9 cellular contexts compared by ENCODE assay signal in the genomic region with DNA sequence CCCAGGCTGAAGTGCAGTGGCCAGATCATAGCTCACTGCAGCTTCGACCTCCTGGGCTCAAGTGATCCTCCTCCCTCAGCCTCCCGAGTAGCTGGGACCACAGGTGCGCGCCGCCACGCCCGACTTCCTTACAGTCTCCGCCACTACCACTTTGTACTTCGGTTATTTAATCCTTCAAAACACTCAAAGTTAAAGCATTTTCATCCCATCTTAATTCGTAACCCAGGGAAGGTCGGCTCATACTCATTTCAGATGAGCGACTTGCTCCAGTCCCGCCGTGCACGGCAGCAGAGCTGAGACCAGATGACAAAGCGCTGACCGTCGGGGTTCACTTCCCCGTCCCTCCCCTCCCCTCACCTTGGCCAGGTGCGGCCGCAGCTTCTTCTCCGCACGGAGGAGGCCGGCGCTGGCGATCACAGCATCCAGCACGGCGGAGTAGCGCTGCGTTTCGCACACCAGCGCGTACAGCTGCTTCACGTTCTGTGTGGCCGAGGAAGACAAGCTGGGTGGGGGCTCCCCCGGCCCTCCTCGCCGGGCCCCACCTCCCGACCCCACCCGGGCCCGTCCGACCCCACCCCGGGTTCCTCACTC. TPM values are rescaled to one million over a fixed set of nuclear protein-coding genes. Genes with fewer than 3 reads are reported as not detected.
A peak's percentile ranks its signal among the peaks of the same experiment; 100 is the strongest.
DNase-seq lines count a peak whose midpoint lies in the region; ATAC-seq and TF ChIP-seq lines count a peak whose summit lies in the region.
"Had no signal": no experiment of that assay in that cellular context is flagged by ENCODE, and none has a peak within 500 bp of the region (broad histone marks: within the 10 kb centered on the region; RNA-seq: fewer than 3 reads in every experiment).

No MANE protein-coding gene starts in this region.

- peak overlapping the region; percentile 95 for H3K27ac Mint-ChIP-seq in activated naive CD8-positive, alpha-beta T cell treated with anti-CD3 and anti-CD28 coated beads, Interleukin-2, amount 10 ng/mL, durations not matched to agents 7 days and 5 days
- peak overlapping the region; percentile 80 to 94 (median 90) for H3K27ac Mint-ChIP-seq in immature natural killer cell
- H3K27ac Mint-ChIP-seq in stimulated activated naive CD8-positive, alpha-beta T cell treated with anti-CD3 and anti-CD28 coated beads, Interleukin-15, amount 100 ng/mL, for 72 hours, result peak overlapping the region; percentile 96 to 97

- no peaks in the 10 kb centered on the region for H3K27me3 Mint-ChIP-seq in activated naive CD8-positive, alpha-beta T cell treated with anti-CD3 and anti-CD28 coated beads, Interleukin-2, amount 10 ng/mL, durations not matched to agents 7 days and 5 days
- H3K27me3 Mint-ChIP-seq in immature natural killer cell (ENCODE audit: low read depth in 3 of 3), result peaks cover 0 to 8% (median 6%) of the 10 kb centered on the region in 3 donors
- H3K27me3 Mint-ChIP-seq in stimulated activated naive CD8-positive, alpha-beta T cell treated with anti-CD3 and anti-CD28 coated beads, Interleukin-15, amount 100 ng/mL, for 72 hours, result no peaks in the 10 kb centered on the region

- peaks cover 13% of the 10 kb centered on the region for H3K36me3 Mint-ChIP-seq in activated naive CD8-positive, alpha-beta T cell treated with anti-CD3 and anti-CD28 coated beads, Interleukin-2, amount 10 ng/mL, durations not matched to agents 7 days and 5 days
- peaks cover 4 to 20% (median 15%) of the 10 kb centered on the region in 3 donors for H3K36me3 Mint-ChIP-seq in immature natural killer cell

- POLR2A ChIA-PET in activated naive CD8-positive, alpha-beta T cell treated with anti-CD3 and anti-CD28 coated beads, Interleukin-2, amount 10 ng/mL, durations not matched to agents 7 days and 5 days (lab: Charles Lee), result no interaction called here

- ATAC-seq in GM19351 (IDR thresholded peaks at IDR 0.05; ENCODE audit: unreplicated experiment), result peak; percentile 48
- peak; percentile 43 for ATAC-seq in HG03432 (IDR thresholded peaks at IDR 0.05; ENCODE audit: unreplicated experiment)
- peak; percentile 40 for ATAC-seq in activated naive CD8-positive, alpha-beta T cell treated with anti-CD3 and anti-CD28 coated beads, Interleukin-2, amount 10 ng/mL, durations not matched to agents 7 days and 5 days (ENCODE audit: low read depth)
- peak; percentile 58 for ATAC-seq in stimulated activated naive CD8-positive, alpha-beta T cell treated with anti-CD3 and anti-CD28 coated beads, Interleukin-15, amount 100 ng/mL, for 72 hours

- H3K4me1 Mint-ChIP-seq in activated naive CD8-positive, alpha-beta T cell treated with anti-CD3 and anti-CD28 coated beads, Interleukin-2, amount 10 ng/mL, durations not matched to agents 7 days and 5 days, result peaks cover 20% of the 10 kb centered on the region
- H3K4me1 Mint-ChIP-seq in immature natural killer cell, result peaks cover 33 to 38% of the 10 kb centered on the region in 2 donors
- peaks cover 44% of the 10 kb centered on the region for H3K4me1 Mint-ChIP-seq in stimulated activated naive CD8-positive, alpha-beta T cell treated with anti-CD3 and anti-CD28 coated beads, Interleukin-15, amount 100 ng/mL, for 72 hours

- TF ChIP-seq CTCF in C4-2B (conservative IDR thresholded peaks at IDR 0.05), result no peak

- no peaks in the 10 kb centered on the region for H3K9me3 Mint-ChIP-seq in activated naive CD8-positive, alpha-beta T cell treated with anti-CD3 and anti-CD28 coated beads, Interleukin-2, amount 10 ng/mL, durations not matched to agents 7 days and 5 days
- no peaks in the 10 kb centered on the region for H3K9me3 Mint-ChIP-seq in immature natural killer cell
- H3K9me3 Mint-ChIP-seq in stimulated activated naive CD8-positive, alpha-beta T cell treated with anti-CD3 and anti-CD28 coated beads, Interleukin-15, amount 100 ng/mL, for 72 hours, result no peaks in the 10 kb centered on the region

- H3K4me3 Mint-ChIP-seq in activated naive CD8-positive, alpha-beta T cell treated with anti-CD3 and anti-CD28 coated beads, Interleukin-2, amount 10 ng/mL, durations not matched to agents 7 days and 5 days, result peak overlapping the region; percentile 99
- peak overlapping the region; percentile 93 to 98 (median 97) for H3K4me3 Mint-ChIP-seq in immature natural killer cell
- H3K4me3 Mint-ChIP-seq in stimulated activated naive CD8-positive, alpha-beta T cell treated with anti-CD3 and anti-CD28 coated beads, Interleukin-15, amount 100 ng/mL, for 72 hours, result peak overlapping the region; percentile 99

- H3K27ac ChIP-seq in C4-2B, result peak overlapping the region; percentile 91

- DNase-seq in activated naive CD8-positive, alpha-beta T cell treated with anti-CD3 and anti-CD28 coated beads, Interleukin-2, amount 10 ng/mL, durations not matched to agents 7 days and 5 days, result no peak
- DNase-seq in immature natural killer cell, result no peak
- no peak for DNase-seq in stimulated activated naive CD8-positive, alpha-beta T cell treated with anti-CD3 and anti-CD28 coated beads, Interleukin-15, amount 100 ng/mL, for 72 hours
- no peak for DNase-seq in COR-L47 (lab: John Stamatoyannopoulos, UW)
- no peak for DNase-seq in T-helper 9 cell

RNA-seq across cellular contexts. Expression of a gene that starts 0.5 kb away (rescaled TPM):
- 10 to 100 TPM; 51.5 to 59.9 TPM for total RNA-seq in activated naive CD8-positive, alpha-beta T cell treated with anti-CD3 and anti-CD28 coated beads, Interleukin-2, amount 10 ng/mL, durations not matched to agents 7 days and 5 days
- 10 to 100 TPM; 32.0 to 41.1 (median 32.6) TPM for polyA plus RNA-seq in immature natural killer cell

RNA-seq across cellular contexts. Expression of a gene that starts 19.7 kb away (rescaled TPM):
- not detected for total RNA-seq in activated naive CD8-positive, alpha-beta T cell treated with anti-CD3 and anti-CD28 coated beads, Interleukin-2, amount 10 ng/mL, durations not matched to agents 7 days and 5 days
- not detected for polyA plus RNA-seq in immature natural killer cell
- total RNA-seq: M059J had no signal

RNA-seq across cellular contexts. Expression of a gene that starts 19.8 kb away (rescaled TPM):
- not detected for total RNA-seq in activated naive CD8-positive, alpha-beta T cell treated with anti-CD3 and anti-CD28 coated beads, Interleukin-2, amount 10 ng/mL, durations not matched to agents 7 days and 5 days
- not detected for polyA plus RNA-seq in immature natural killer cell
- total RNA-seq: M059J had no signal
